Comparison of ENCODE assay signal across 1 cellular context in genomic region chr20:3930265-3931206, GRCh38.
TF ChIP-seq lines count a peak whose summit lies in the region.

No MANE protein-coding gene starts in this region.

TF ChIP-seq in endothelial cell of umbilical vein, 7 proteins besides CTCF, POLR2A, EP300 and RAD21 (continued from another document):
- TF ChIP-seq, protein P1, sequence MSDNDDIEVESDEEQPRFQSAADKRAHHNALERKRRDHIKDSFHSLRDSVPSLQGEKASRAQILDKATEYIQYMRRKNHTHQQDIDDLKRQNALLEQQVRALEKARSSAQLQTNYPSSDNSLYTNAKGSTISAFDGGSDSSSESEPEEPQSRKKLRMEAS (IDR thresholded peaks at IDR 0.05; ENCODE audit: insufficient read depth, insufficient read length), result no peak
- no peak for TF ChIP-seq GATA2 (IDR thresholded peaks at IDR 0.05; ENCODE audit: insufficient read depth, insufficient read length, low read depth, low read length)
- no peak for TF ChIP-seq FOS (IDR thresholded peaks at IDR 0.05; ENCODE audit: borderline replicate concordance, insufficient read depth, low read length)
- TF ChIP-seq MYC (IDR thresholded peaks at IDR 0.05; ENCODE audit: low read depth, low read length), result no peak
TF ChIP-seq in endothelial cell of umbilical vein: peak in this region for 0.
